Comparison of ENCODE assay signal across 21 cellular contexts in the genomic region with DNA sequence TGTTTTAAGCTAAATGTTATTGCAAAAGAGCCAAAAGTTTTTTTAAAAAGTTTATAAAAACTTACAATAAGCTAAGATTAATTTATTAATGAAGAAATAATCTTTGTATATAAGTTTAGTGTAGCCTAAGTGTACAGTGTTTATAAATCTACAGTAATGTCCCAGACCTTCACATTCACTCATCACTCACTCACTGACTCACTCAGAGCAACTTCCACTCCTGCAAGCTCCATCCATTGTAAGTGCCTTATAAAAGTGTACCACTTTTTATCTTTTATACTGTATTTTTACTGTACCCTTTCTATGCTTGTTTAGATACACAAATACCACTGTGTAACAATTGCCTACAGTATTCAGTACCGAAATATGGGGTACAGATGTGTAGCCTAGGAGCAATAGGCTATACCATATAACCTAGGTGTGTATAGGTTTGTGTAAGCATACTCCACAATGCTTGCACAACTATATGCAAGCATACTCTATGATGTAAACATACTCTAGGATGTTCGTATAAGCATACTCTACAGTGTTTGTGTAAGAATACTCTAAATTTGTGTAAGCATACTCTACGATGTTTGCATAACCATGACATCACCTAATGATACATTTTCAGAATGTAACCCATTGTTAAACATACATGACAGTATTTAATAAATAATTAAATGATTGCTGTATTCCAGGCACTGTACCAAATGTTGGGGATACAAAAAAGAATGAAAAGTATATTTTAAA.
DNase-seq lines count a peak whose midpoint lies in the region; ATAC-seq, FAIRE-seq and TF ChIP-seq lines count a peak whose summit lies in the region.
"Had no signal": no experiment of that assay in that cellular context is flagged by ENCODE, and none has a peak within 500 bp of the region (broad histone marks: within the 10 kb centered on the region; RNA-seq: fewer than 3 reads in every experiment).

No MANE protein-coding gene starts in this region.

- no peaks in the 10 kb centered on the region for H4K20me1 ChIP-seq in PC-3 (ENCODE audit: low read length)

- TF ChIP-seq POLR2A in GM12891 (IDR thresholded peaks at IDR 0.05; ENCODE audit: low read depth, low read length), result no peak

- peak; percentile 86 for ATAC-seq in PC-3
- no peak for ATAC-seq in left cardiac atrium
- no peak for ATAC-seq in GM18858 (IDR thresholded peaks at IDR 0.05; ENCODE audit: unreplicated experiment)
- ATAC-seq: GM12878 had no signal

- POLR2A ChIA-PET in PC-3 (lab: Charles Lee; ENCODE audit: unreplicated experiment), result interaction anchor here (0.6 kb wide), 1 partner anchor 148 kb away, joined by 3 read pairs; no protein-coding TSS in a partner anchor

- no peak overlapping the region for H3K4me3 ChIP-seq in PC-3 (ENCODE audit: low read length)
- H3K4me3 ChIP-seq: GM12878 had no signal

- H3K27ac ChIP-seq in PC-3 (ENCODE audit: low read length), result 0 out of 2 replicates have a peak overlapping the region, but pooled peaks have one; percentile 23
- H3K27ac ChIP-seq: RWPE1 had no signal

- no peaks in the 10 kb centered on the region for H3K27me3 ChIP-seq in PC-3 (ENCODE audit: low read length)

- H3K79me2 ChIP-seq in PC-3 (ENCODE audit: low read length), result no peaks in the 10 kb centered on the region

- intact Hi-C loops in PC-3 (cut with micrococcal nuclease), result no loop called here
- intact Hi-C loops in left cardiac atrium (cut with DNase I), result no loop called here

- no peak overlapping the region for H3K9ac ChIP-seq in PC-3 (ENCODE audit: low read length)

- H3K9me3 ChIP-seq in PC-3 (ENCODE audit: low read length), result no peaks in the 10 kb centered on the region

- BruUV-seq in PC-3 (replicated peaks; lab: Mats Ljungman, UMichigan), result no TSS peak

- TF ChIP-seq CTCF in PC-3 (conservative IDR thresholded peaks at IDR 0.05; ENCODE audit: low read depth, low read length), result no peak

- peak; percentile 83 for DNase-seq in DMS53 treated with DMSO at 0.1 percent for 48 hours (lab: John Stamatoyannopoulos, UW; ENCODE audit: unreplicated experiment)
- no peak for DNase-seq in GM12891 (ENCODE audit: insufficient read length, low spot score)
- peak; percentile 65 for DNase-seq in PC-3
- DNase-seq in iris pigment epithelial cell (ENCODE audit: low read depth), result peak; percentile 33
- DNase-seq in left cardiac atrium, result no peak
- DNase-seq in medulla oblongata (ENCODE audit: extremely low spot score), result no peak
- DNase-seq: DND-41, HFFc6, Karpas-422, MM.1S, NCI-H1092, NCI-H1436 treated with DMSO at 0.1 percent for 48 hours, NCI-H2171 treated with DMSO at 0.1 percent for 48 hours, NCI-H446, NCI-H526 treated with DMSO at 0.1 percent for 48 hours, T-helper 1 cell had no signal

- H2AFZ ChIP-seq in PC-3 (ENCODE audit: low read length), result no peak overlapping the region

- no peak overlapping the region for H3K4me2 ChIP-seq in PC-3 (ENCODE audit: low read length)

- 0 out of 2 replicates have a peak, but pooled peaks cover 5% of the 10 kb centered on the region for H3K4me1 ChIP-seq in PC-3 (ENCODE audit: insufficient read depth, low read length)

- no peaks in the 10 kb centered on the region for H3F3A ChIP-seq in PC-3 (ENCODE audit: low read length, unreplicated experiment)

- CTCF ChIA-PET in PC-3 (lab: Charles Lee), result no interaction called here

- peak; percentile 31 for FAIRE-seq in GM12891 (lab: Jason Lieb, UNC)
- FAIRE-seq: GM12878, GM18507, H54 had no signal

- no peaks in the 10 kb centered on the region for H3K36me3 ChIP-seq in PC-3 (ENCODE audit: low read depth, low read length)

- H3K9me2 ChIP-seq in PC-3 (replicated peaks; ENCODE audit: low read length), result no peaks in the 10 kb centered on the region

TF ChIP-seq in GM12891, 5 proteins besides CTCF, POLR2A, EP300 and RAD21:
- TF ChIP-seq PAX5 (IDR thresholded peaks at IDR 0.05; ENCODE audit: insufficient read depth, low read length, severe bottlenecking), result no peak
- no peak for TF ChIP-seq POU2F2 (IDR thresholded peaks at IDR 0.05; ENCODE audit: low read depth, low read length)
- no peak for TF ChIP-seq POLR2AphosphoS5 (IDR thresholded peaks at IDR 0.05; ENCODE audit: low read depth, low read length)
- TF ChIP-seq TAF1 (IDR thresholded peaks at IDR 0.05; ENCODE audit: low read depth, low read length), result no peak
- no peak for TF ChIP-seq SPI1 (IDR thresholded peaks at IDR 0.05; ENCODE audit: low read depth, low read length)
TF ChIP-seq in GM12891: peak in this region for 0.

Comparison
In these comparisons a context has a peak if more than half of its experiments do, and no peak if none do; other contexts are left out.
1. DNase-seq: peak in DMS53 treated with DMSO at 0.1 percent for 48 hours (single experiment), PC-3 (single experiment) and iris pigment epithelial cell (single experiment); none in GM12891 (single experiment), left cardiac atrium (single experiment) and medulla oblongata (single experiment).